ENCODE assay signal across 1 cellular context in the genomic region with DNA sequence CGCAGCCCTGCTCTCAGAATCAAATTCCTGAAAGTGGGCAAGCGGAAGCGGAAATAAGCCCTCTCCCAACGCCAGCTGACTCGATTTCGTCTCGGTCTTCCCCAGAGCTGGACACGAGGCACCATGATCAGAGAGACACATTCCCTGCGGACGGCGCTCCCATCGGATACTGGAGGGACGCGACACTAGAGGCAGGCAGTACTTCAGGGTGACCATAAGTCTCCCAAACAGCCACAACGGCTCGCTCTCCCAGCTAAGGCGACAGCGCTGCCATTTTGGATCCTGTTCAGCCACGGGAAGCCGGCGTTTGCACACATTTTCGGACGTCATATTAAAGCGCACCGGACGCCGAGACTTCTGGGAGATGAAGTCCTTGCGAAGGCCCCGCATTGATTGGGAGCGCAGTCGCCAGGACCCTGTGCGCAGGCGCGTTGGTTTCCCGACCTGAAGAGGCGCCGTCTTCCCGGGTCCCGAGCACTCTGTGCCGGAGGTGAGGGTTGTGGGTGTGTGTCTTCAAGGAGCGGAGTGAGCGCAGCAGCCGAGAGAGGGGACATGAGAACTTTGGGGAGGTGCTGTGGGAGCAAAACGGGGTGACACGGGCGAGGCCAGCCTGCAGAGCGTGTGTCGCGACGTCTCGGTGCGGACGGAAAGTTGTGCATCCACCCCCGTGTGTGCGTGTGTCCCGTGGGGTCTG.
TF ChIP-seq lines count a peak whose summit lies in the region.

Gene ZNF2 (plus strand): TSS at position 439 of the 694 bp plus-strand sequence. CDS start 10,418 bp downstream, outside the sequence.

TF ChIP-seq in K562, 482 proteins besides CTCF, POLR2A, EP300 and RAD21 (continued from another document and continues in another):
- TF ChIP-seq, protein P1, sequence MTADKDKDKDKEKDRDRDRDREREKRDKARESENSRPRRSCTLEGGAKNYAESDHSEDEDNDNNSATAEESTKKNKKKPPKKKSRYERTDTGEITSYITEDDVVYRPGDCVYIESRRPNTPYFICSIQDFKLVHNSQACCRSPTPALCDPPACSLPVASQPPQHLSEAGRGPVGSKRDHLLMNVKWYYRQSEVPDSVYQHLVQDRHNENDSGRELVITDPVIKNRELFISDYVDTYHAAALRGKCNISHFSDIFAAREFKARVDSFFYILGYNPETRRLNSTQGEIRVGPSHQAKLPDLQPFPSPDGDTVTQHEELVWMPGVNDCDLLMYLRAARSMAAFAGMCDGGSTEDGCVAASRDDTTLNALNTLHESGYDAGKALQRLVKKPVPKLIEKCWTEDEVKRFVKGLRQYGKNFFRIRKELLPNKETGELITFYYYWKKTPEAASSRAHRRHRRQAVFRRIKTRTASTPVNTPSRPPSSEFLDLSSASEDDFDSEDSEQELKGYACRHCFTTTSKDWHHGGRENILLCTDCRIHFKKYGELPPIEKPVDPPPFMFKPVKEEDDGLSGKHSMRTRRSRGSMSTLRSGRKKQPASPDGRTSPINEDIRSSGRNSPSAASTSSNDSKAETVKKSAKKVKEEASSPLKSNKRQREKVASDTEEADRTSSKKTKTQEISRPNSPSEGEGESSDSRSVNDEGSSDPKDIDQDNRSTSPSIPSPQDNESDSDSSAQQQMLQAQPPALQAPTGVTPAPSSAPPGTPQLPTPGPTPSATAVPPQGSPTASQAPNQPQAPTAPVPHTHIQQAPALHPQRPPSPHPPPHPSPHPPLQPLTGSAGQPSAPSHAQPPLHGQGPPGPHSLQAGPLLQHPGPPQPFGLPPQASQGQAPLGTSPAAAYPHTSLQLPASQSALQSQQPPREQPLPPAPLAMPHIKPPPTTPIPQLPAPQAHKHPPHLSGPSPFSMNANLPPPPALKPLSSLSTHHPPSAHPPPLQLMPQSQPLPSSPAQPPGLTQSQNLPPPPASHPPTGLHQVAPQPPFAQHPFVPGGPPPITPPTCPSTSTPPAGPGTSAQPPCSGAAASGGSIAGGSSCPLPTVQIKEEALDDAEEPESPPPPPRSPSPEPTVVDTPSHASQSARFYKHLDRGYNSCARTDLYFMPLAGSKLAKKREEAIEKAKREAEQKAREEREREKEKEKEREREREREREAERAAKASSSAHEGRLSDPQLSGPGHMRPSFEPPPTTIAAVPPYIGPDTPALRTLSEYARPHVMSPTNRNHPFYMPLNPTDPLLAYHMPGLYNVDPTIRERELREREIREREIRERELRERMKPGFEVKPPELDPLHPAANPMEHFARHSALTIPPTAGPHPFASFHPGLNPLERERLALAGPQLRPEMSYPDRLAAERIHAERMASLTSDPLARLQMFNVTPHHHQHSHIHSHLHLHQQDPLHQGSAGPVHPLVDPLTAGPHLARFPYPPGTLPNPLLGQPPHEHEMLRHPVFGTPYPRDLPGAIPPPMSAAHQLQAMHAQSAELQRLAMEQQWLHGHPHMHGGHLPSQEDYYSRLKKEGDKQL (CRISPR knock-in tag; IDR thresholded peaks at IDR 0.05; ENCODE audit: borderline replicate concordance): no peak
- TF ChIP-seq JUN (IDR thresholded peaks at IDR 0.05; ENCODE audit: borderline replicate concordance, low read depth, low read length): peak; percentile 39; the same call in 1 of the 2 replicates
- TF ChIP-seq JUN (CRISPR knock-in tag; IDR thresholded peaks at IDR 0.05; ENCODE audit: borderline replicate concordance): no peak
- TF ChIP-seq AFF4 (CRISPR knock-in tag; IDR thresholded peaks at IDR 0.05): 0 out of 2 replicates have a peak, but pooled peaks have one; percentile 38
- peak; percentile 84 for TF ChIP-seq POLR2B (IDR thresholded peaks at IDR 0.05; ENCODE audit: low read depth, partially characterized antibody)
- TF ChIP-seq THRAP3 (IDR thresholded peaks at IDR 0.05; ENCODE audit: borderline replicate concordance): no peak
- no peak for TF ChIP-seq NFE2 (IDR thresholded peaks at IDR 0.05; ENCODE audit: low read depth)
- TF ChIP-seq XRCC3 (IDR thresholded peaks at IDR 0.05): no peak
- TF ChIP-seq CHD4 (IDR thresholded peaks at IDR 0.05; ENCODE audit: insufficient read depth, insufficient replicate concordance, low read depth, low read length, poor library complexity, severe bottlenecking): no peak
- TF ChIP-seq ZZZ3 (IDR thresholded peaks at IDR 0.05): no peak
- TF ChIP-seq ZC3H11A (IDR thresholded peaks at IDR 0.05; ENCODE audit: low read depth, low read length): no peak
- TF ChIP-seq COPS2 (conservative IDR thresholded peaks at IDR 0.05): no peak
- TF ChIP-seq AFF1 (IDR thresholded peaks at IDR 0.05; ENCODE audit: low read depth in 1 of 2, partially characterized antibody in 2 of 2): peak in 1 of 2 experiments; percentile 86
- TF ChIP-seq, protein P2, sequence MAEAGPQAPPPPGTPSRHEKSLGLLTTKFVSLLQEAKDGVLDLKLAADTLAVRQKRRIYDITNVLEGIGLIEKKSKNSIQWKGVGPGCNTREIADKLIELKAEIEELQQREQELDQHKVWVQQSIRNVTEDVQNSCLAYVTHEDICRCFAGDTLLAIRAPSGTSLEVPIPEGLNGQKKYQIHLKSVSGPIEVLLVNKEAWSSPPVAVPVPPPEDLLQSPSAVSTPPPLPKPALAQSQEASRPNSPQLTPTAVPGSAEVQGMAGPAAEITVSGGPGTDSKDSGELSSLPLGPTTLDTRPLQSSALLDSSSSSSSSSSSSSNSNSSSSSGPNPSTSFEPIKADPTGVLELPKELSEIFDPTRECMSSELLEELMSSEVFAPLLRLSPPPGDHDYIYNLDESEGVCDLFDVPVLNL (CRISPR knock-in tag; IDR thresholded peaks at IDR 0.05; ENCODE audit: low read depth): no peak; the same call in 1 of the 2 replicates
- TF ChIP-seq BMI1 (IDR thresholded peaks at IDR 0.05; ENCODE audit: low read length): no peak
- TF ChIP-seq, protein P3, sequence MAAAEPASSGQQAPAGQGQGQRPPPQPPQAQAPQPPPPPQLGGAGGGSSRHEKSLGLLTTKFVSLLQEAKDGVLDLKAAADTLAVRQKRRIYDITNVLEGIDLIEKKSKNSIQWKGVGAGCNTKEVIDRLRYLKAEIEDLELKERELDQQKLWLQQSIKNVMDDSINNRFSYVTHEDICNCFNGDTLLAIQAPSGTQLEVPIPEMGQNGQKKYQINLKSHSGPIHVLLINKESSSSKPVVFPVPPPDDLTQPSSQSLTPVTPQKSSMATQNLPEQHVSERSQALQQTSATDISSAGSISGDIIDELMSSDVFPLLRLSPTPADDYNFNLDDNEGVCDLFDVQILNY (CRISPR knock-in tag; IDR thresholded peaks at IDR 0.05): no peak
- TF ChIP-seq BACH1 (tag; IDR thresholded peaks at IDR 0.05): peak; percentile 68; the same call in 1 of the 2 replicates
- TF ChIP-seq HDAC2 (IDR thresholded peaks at IDR 0.05): peak; percentile 80; the same call in 1 of the 2 replicates
- no peak for TF ChIP-seq ZNF436 (CRISPR knock-in tag; IDR thresholded peaks at IDR 0.05)
- TF ChIP-seq CREB1 (IDR thresholded peaks at IDR 0.05): peak; percentile 97
- peak; percentile 97 for TF ChIP-seq CREB1 (CRISPR knock-in tag; IDR thresholded peaks at IDR 0.05)
- no peak for TF ChIP-seq TAL1 (IDR thresholded peaks at IDR 0.05)
- no peak; the same call in 1 of the 2 replicates for TF ChIP-seq ELF2 (CRISPR knock-in tag; IDR thresholded peaks at IDR 0.05)
- TF ChIP-seq SUPT5H (IDR thresholded peaks at IDR 0.05): peak; percentile 95
- TF ChIP-seq CREM (IDR thresholded peaks at IDR 0.05; ENCODE audit: low read depth): peak; percentile 99
- no peak for TF ChIP-seq IFI16 (CRISPR knock-in tag; IDR thresholded peaks at IDR 0.05)
